1 cellular context compared by ENCODE assay signal in genomic region chr5:113118765-113119164, GRCh38.
TF ChIP-seq lines count a peak whose summit lies in the region.

No MANE protein-coding gene starts in this region.

TF ChIP-seq in WTC11, 78 proteins besides CTCF, POLR2A, EP300 and RAD21 (continued from another document):
- no peak for TF ChIP-seq ZNF281 (CRISPR knock-in tag; IDR thresholded peaks at IDR 0.05)
- no peak for TF ChIP-seq TP53 (CRISPR knock-in tag; IDR thresholded peaks at IDR 0.05)
- no peak for TF ChIP-seq FOXK1 (CRISPR knock-in tag; IDR thresholded peaks at IDR 0.05)
- no peak for TF ChIP-seq SMAD3 (CRISPR knock-in tag; IDR thresholded peaks at IDR 0.05; ENCODE audit: borderline replicate concordance)
